Comparison of ENCODE assay signal across 8 cellular contexts in genomic region chr9:130443840-130444492, GRCh38. TPM values are rescaled to one million over a fixed set of nuclear protein-coding genes. Genes with fewer than 3 reads are reported as not detected.
A peak's percentile ranks its signal among the peaks of the same experiment; 100 is the strongest.
DNase-seq lines count a peak whose midpoint lies in the region; ATAC-seq and TF ChIP-seq lines count a peak whose summit lies in the region.

No MANE protein-coding gene starts in this region.

- peaks cover 12% of the 10 kb centered on the region for H3K9me3 Mint-ChIP-seq in activated naive CD4-positive, alpha-beta T cell treated with anti-CD3 and anti-CD28 coated beads for 36 hours
- H3K9me3 Mint-ChIP-seq in naive B cell, result peaks cover 5 to 30% (median 21%) of the 10 kb centered on the region in 7 donors

- no peaks in the 10 kb centered on the region for H3K36me3 ChIP-seq in effector memory CD4-positive, alpha-beta T cell (ENCODE audit: control insufficient read depth, insufficient read depth, low read length)
- no peaks in the 10 kb centered on the region for H3K36me3 ChIP-seq in upper lobe of left lung

- peaks cover 2% of the 10 kb centered on the region for H3K36me3 Mint-ChIP-seq in activated naive CD4-positive, alpha-beta T cell treated with anti-CD3 and anti-CD28 coated beads for 36 hours (ENCODE audit: low read depth)
- H3K36me3 Mint-ChIP-seq in naive B cell, result peaks cover 0 to 10% of the 10 kb centered on the region in 2 donors

- peaks cover 20% of the 10 kb centered on the region for H3K27me3 ChIP-seq in effector memory CD4-positive, alpha-beta T cell (replicated peaks; ENCODE audit: control insufficient read depth, insufficient read depth, low read length, poor library complexity, severe bottlenecking)
- no peaks in the 10 kb centered on the region for H3K27me3 ChIP-seq in upper lobe of left lung

- H3K27ac Mint-ChIP-seq in activated naive CD4-positive, alpha-beta T cell treated with anti-CD3 and anti-CD28 coated beads for 36 hours, result no peak overlapping the region
- no peak overlapping the region for H3K27ac Mint-ChIP-seq in naive B cell

- no peak for TF ChIP-seq POLR2A in upper lobe of left lung (IDR thresholded peaks at IDR 0.05)

- peaks cover 30% of the 10 kb centered on the region for H3K27me3 Mint-ChIP-seq in activated naive CD4-positive, alpha-beta T cell treated with anti-CD3 and anti-CD28 coated beads for 36 hours (ENCODE audit: low read depth)
- peaks cover 31 to 58% (median 55%) of the 10 kb centered on the region in 3 donors for H3K27me3 Mint-ChIP-seq in naive B cell

- peak overlapping the region; percentile 50 for H3K4me3 ChIP-seq in effector memory CD4-positive, alpha-beta T cell (ENCODE audit: insufficient read depth, low read depth, low read length, poor library complexity, severe bottlenecking)
- H3K4me3 ChIP-seq in upper lobe of left lung, result peak overlapping the region in 3 of 4 donors; percentile 56 to 68 (median 63)

- TF ChIP-seq CTCF in upper lobe of left lung (IDR thresholded peaks at IDR 0.05), result no peak

- 52 to 60% methylated on average over 10 to 12 of the region's 14 CpGs for whole genome bisulfite sequencing in upper lobe of left lung, 2 donors

- intact Hi-C loops in activated naive CD4-positive, alpha-beta T cell treated with anti-CD3 and anti-CD28 coated beads for 36 hours (cut with micrococcal nuclease), result no loop called here

- ATAC-seq in naive B cell (ENCODE audit: low read depth in 2 of 2) (no peak), upper lobe of left lung (ENCODE audit: low FRiP score in 2 of 2) (no peak), GM21619 (IDR thresholded peaks at IDR 0.05; ENCODE audit: unreplicated experiment) (no peak)

- peaks cover 4% of the 10 kb centered on the region for H3K9me3 ChIP-seq in effector memory CD4-positive, alpha-beta T cell (ENCODE audit: control insufficient read depth, low read length)
- H3K9me3 ChIP-seq in upper lobe of left lung, result peaks cover 4 to 16% (median 9%) of the 10 kb centered on the region in 4 donors

- H3K4me3 Mint-ChIP-seq in activated naive CD4-positive, alpha-beta T cell treated with anti-CD3 and anti-CD28 coated beads for 36 hours, result peak overlapping the region; percentile 24
- peak overlapping the region in 7 of 8 donors; percentile 29 to 79 (median 51) for H3K4me3 Mint-ChIP-seq in naive B cell

- H3K4me1 Mint-ChIP-seq in activated naive CD4-positive, alpha-beta T cell treated with anti-CD3 and anti-CD28 coated beads for 36 hours (ENCODE audit: low read depth), result peaks cover 16% of the 10 kb centered on the region
- peaks cover 0 to 2% (median 0%) of the 10 kb centered on the region in 3 donors for H3K4me1 Mint-ChIP-seq in naive B cell

- CTCF ChIA-PET in activated naive CD4-positive, alpha-beta T cell treated with anti-CD3 and anti-CD28 coated beads for 36 hours (lab: Charles Lee), result no interaction called here

- no peak for TF ChIP-seq EP300 in upper lobe of left lung (IDR thresholded peaks at IDR 0.05)

- H3K27ac ChIP-seq in effector memory CD4-positive, alpha-beta T cell (ENCODE audit: insufficient read depth, low read length, poor library complexity, severe bottlenecking), result no peak overlapping the region
- peak overlapping the region in 3 of 4 donors; percentile 75 to 86 (median 85) for H3K27ac ChIP-seq in upper lobe of left lung

- peaks cover 7% of the 10 kb centered on the region for H3K4me1 ChIP-seq in effector memory CD4-positive, alpha-beta T cell (ENCODE audit: control insufficient read depth, insufficient read depth, low read length, poor library complexity, severe bottlenecking)
- H3K4me1 ChIP-seq in upper lobe of left lung, result peaks cover 33 to 48% (median 39%) of the 10 kb centered on the region in 4 donors

- DNase-seq in activated naive CD4-positive, alpha-beta T cell treated with anti-CD3 and anti-CD28 coated beads for 36 hours, result no peak
- no peak for DNase-seq in activated naive CD4-positive, alpha-beta T cell treated with Interleukin-2 at 50 U/mL for 16 hours
- DNase-seq in effector memory CD4-positive, alpha-beta T cell, result no peak
- DNase-seq in naive B cell (no peak), upper lobe of left lung (no peak), EL (no peak), NCI-H526 treated with DMSO at 0.1 percent for 48 hours (lab: John Stamatoyannopoulos, UW) (no peak)

RNA-seq across cellular contexts. Expression of gene ASS1, which starts 0.8 kb away (rescaled TPM):
- total RNA-seq in activated naive CD4-positive, alpha-beta T cell treated with anti-CD3 and anti-CD28 coated beads for 36 hours, result 10 to 100 TPM; 12.4 to 14.3 TPM
- polyA plus RNA-seq in naive B cell (ENCODE audit: low read depth in 6 of 6), result not detected
- 100 to 1,000 TPM in 1 of 6 donors, 10 to 100 TPM in 5; 31.4 to 104 (median 66.3) TPM for total RNA-seq in upper lobe of left lung
